1 cellular context compared by ENCODE assay signal in the genomic region with DNA sequence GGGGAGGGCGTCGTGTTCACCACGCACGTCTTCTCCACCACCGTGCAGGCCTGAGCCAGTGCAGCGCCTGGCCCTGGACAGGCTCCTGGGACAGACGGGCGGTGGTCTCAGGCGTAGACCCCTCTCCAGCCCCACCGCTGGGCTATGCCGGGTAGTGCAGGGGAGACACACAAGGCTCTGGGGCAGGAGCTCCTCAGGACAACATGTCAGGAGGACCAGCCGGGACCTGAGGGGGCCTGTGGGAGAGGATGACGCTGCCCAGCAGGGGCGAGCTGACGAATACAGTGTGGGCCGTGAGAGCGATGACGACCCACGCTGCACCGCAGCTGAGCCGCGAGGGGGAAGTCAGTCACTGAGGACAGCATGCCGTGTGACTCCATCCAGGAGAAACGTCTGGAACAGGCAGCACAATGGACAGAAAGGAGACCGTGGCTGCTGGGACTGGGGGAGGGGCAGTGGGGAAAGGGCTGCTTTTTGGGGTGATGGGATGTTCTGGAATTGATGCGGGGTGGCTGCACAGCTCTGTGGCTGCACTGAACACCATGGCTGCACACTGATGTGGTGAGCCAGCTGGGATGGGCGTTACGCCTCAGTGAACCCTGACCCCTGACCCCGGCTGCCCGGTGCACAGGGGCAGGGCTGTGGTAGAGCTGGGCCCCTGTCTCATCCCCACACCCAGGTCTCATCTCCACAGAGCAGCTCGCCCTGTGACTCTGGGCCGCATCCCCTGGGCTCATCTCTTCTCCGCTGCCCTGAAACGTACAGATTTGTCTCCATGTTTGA.
TF ChIP-seq lines count a peak whose summit lies in the region.

No MANE protein-coding gene starts in this region.

TF ChIP-seq in GM12878, 131 proteins besides CTCF, POLR2A, EP300 and RAD21:
- no peak for TF ChIP-seq TCF12 (IDR thresholded peaks at IDR 0.05; ENCODE audit: low read depth, low read length)
- peak; percentile 33; the same call in 1 of the 2 replicates for TF ChIP-seq NR2F1 (conservative IDR thresholded peaks at IDR 0.05)
- TF ChIP-seq PAX5 (IDR thresholded peaks at IDR 0.05; ENCODE audit: borderline replicate concordance, low read depth, low read length), result peak; percentile 49; the same call in 1 of the 2 replicates
